Comparison of ENCODE assay signal across 8 cellular contexts in the genomic region with DNA sequence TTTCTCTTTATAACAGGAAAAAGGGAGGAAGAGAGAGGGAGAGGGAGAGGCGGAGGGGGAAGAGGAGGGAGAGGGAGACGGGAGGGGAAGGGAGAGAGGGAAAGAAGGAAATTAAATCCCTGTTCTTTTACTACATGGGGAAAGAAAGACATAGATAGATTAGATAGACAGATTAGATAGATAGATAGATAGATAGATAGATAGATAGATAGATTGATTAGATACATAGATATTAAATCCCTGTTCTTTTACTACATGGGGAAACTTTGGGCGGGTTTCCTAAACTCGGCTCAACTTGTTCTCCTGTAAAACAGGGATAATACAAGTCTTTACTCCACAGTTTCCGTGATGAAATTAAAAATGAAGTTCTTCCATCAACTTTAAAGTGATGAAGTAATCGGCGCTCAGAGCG. TPM values are rescaled to one million over a fixed set of nuclear protein-coding genes. Genes with fewer than 3 reads are reported as not detected.
DNase-seq lines count a peak whose midpoint lies in the region; ATAC-seq and TF ChIP-seq lines count a peak whose summit lies in the region.

No MANE protein-coding gene starts in this region.

- no peak for ATAC-seq in mucosa of descending colon
- ATAC-seq in activated CD4-positive, CD25-positive, alpha-beta regulatory T cell treated with anti-CD3 and anti-CD28 coated beads, Interleukin-2, amount 50 U/mL, for 24 hours = no peak

- H3K4me1 ChIP-seq in HUES6 (ENCODE audit: control insufficient read depth, insufficient read depth, low read length) (no peaks in the 10 kb centered on the region), mucosa of descending colon (ENCODE audit: low read depth) (peaks cover 14% of the 10 kb centered on the region)

- H3K27ac ChIP-seq in 22Rv1 (peak overlapping the region; percentile 80), HUES6 (ENCODE audit: low read depth, low read length) (peak overlapping the region; percentile 93)

- peak overlapping the region; percentile 96 for H3K9ac ChIP-seq in HUES6 (ENCODE audit: low read length)

- DNase-seq in cardiac fibroblast (ENCODE audit: low read depth in 2 of 2) (no peak), mucosa of descending colon (no peak), globus pallidus (ENCODE audit: low spot score) (no peak), NCI-H146 (lab: John Stamatoyannopoulos, UW) (no peak)
- no peak for DNase-seq in stimulated activated CD4-positive, alpha-beta T cell treated with anti-CD3 and anti-CD28 coated beads, Interleukin-1b, Interleukin-23, amount 100 ng/mL, for 48 hours

- no peaks in the 10 kb centered on the region for H3K9me3 ChIP-seq in HUES6 (ENCODE audit: control insufficient read depth, insufficient read depth, low read depth, low read length)
- no peaks in the 10 kb centered on the region for H3K9me3 ChIP-seq in mucosa of descending colon

- H3K27me3 ChIP-seq in HUES6 (ENCODE audit: control insufficient read depth, insufficient read depth, low read length) = no peaks in the 10 kb centered on the region

- H3K4me3 ChIP-seq in HUES6 (ENCODE audit: low read depth, low read length) = peak overlapping the region; percentile 91
- H3K4me3 ChIP-seq in cardiac fibroblast (replicated peaks in 1 of 2; ENCODE audit: low read depth in 2 of 2, low read length in 2 of 2) = peak overlapping the region; percentile 88 to 91
- peak overlapping the region; percentile 83 for H3K4me3 ChIP-seq in mucosa of descending colon

- no peak for TF ChIP-seq CTCF in 22Rv1 (IDR thresholded peaks at IDR 0.05)
- no peak for TF ChIP-seq CTCF in cardiac fibroblast (IDR thresholded peaks at IDR 0.05; ENCODE audit: low read depth, low read length)
- no peak for TF ChIP-seq CTCF in mucosa of descending colon (IDR thresholded peaks at IDR 0.05)

- intact Hi-C loops in mucosa of descending colon (cut with DNase I, micrococcal nuclease) = no loop called here

- H3K36me3 ChIP-seq in HUES6 (ENCODE audit: control insufficient read depth, insufficient read depth, low read length) (peaks cover 44% of the 10 kb centered on the region), mucosa of descending colon (ENCODE audit: low read depth) (no peaks in the 10 kb centered on the region)

RNA-seq across cellular contexts. Expression of a gene that starts 0.7 kb away (rescaled TPM):
- 10 to 100 TPM; 19.0 to 27.9 (median 25.7) TPM for total RNA-seq in mucosa of descending colon

RNA-seq across cellular contexts. Expression of a gene that starts 34.6 kb away (rescaled TPM):
- 10 to 100 TPM; 10.5 to 23.4 (median 18.0) TPM for total RNA-seq in mucosa of descending colon

RNA-seq across cellular contexts. Expression of a gene that starts 59.1 kb away (rescaled TPM):
- 100 to 1,000 TPM in 1 of 3 donors, 10 to 100 TPM in 2; 91.3 to 122 (median 99.7) TPM for total RNA-seq in mucosa of descending colon
